14 cellular contexts compared by ENCODE assay signal in genomic region chr10:101321073-101321472, GRCh38. TPM values are rescaled to one million over a fixed set of nuclear protein-coding genes. Genes with fewer than 3 reads are reported as not detected.
A peak's percentile ranks its signal among the peaks of the same experiment; 100 is the strongest.
DNase-seq lines count a peak whose midpoint lies in the region; ATAC-seq, FAIRE-seq and TF ChIP-seq lines count a peak whose summit lies in the region.
"Had no signal": no experiment of that assay in that cellular context is flagged by ENCODE, and none has a peak within 500 bp of the region (broad histone marks: within the 10 kb centered on the region; RNA-seq: fewer than 3 reads in every experiment).

No MANE protein-coding gene starts in this region.

- no peak for TF ChIP-seq CTCF in D721Med (IDR thresholded peaks at IDR 0.05; ENCODE audit: insufficient read depth, missing control alignments)
- no peak for TF ChIP-seq CTCF in nephron progenitor cell (IDR thresholded peaks at IDR 0.05)
- TF ChIP-seq CTCF in GM10266 (IDR thresholded peaks at IDR 0.05; ENCODE audit: control insufficient read depth, insufficient read depth, low read depth, missing control alignments) = no peak
- TF ChIP-seq CTCF in activated CD8-positive, alpha-beta T cell treated with anti-CD3 and anti-CD28 coated beads for 36 hours (IDR thresholded peaks at IDR 0.05) = no peak

- no peaks in the 10 kb centered on the region for H3K36me3 Mint-ChIP-seq in nephron progenitor cell (ENCODE audit: low read depth)
- H3K36me3 Mint-ChIP-seq in activated CD8-positive, alpha-beta T cell treated with anti-CD3 and anti-CD28 coated beads for 36 hours (ENCODE audit: low read depth) = no peaks in the 10 kb centered on the region
- H3K36me3 Mint-ChIP-seq: CD4-positive, CD25-positive, alpha-beta regulatory T cell had no signal

- POLR2A ChIA-PET in activated CD8-positive, alpha-beta T cell treated with anti-CD3 and anti-CD28 coated beads for 36 hours (lab: Charles Lee) = no interaction called here

- CTCF ChIA-PET in activated CD8-positive, alpha-beta T cell treated with anti-CD3 and anti-CD28 coated beads for 36 hours (lab: Charles Lee) = interaction anchor here (1.3 to 1.5 kb wide), 2 partner anchors 10 to 116 kb away, joined by 3 read pairs; no protein-coding TSS in a partner anchor

- no peak overlapping the region for H3K4me3 Mint-ChIP-seq in nephron progenitor cell
- no peak overlapping the region for H3K4me3 Mint-ChIP-seq in activated CD8-positive, alpha-beta T cell treated with anti-CD3 and anti-CD28 coated beads for 36 hours
- H3K4me3 Mint-ChIP-seq: CD4-positive, CD25-positive, alpha-beta regulatory T cell had no signal

- FAIRE-seq in D721Med (lab: Jason Lieb, UNC) = peak; percentile 90
- FAIRE-seq: GM12878, GM18507, H54 had no signal

- intact Hi-C loops in posterior vena cava (cut with DNase I) = no loop called here
- intact Hi-C loops in activated CD8-positive, alpha-beta T cell treated with anti-CD3 and anti-CD28 coated beads for 36 hours (cut with micrococcal nuclease) = no loop called here

- H3K27ac Mint-ChIP-seq in nephron progenitor cell = peak overlapping the region; percentile 43
- no peak overlapping the region for H3K27ac Mint-ChIP-seq in activated CD8-positive, alpha-beta T cell treated with anti-CD3 and anti-CD28 coated beads for 36 hours
- H3K27ac Mint-ChIP-seq: CD4-positive, CD25-positive, alpha-beta regulatory T cell had no signal

- peak; percentile 68 for DNase-seq in D721Med (ENCODE audit: insufficient read length, low spot score)
- DNase-seq in NCI-H82 treated with DMSO at 0.1 percent for 48 hours (lab: John Stamatoyannopoulos, UW; ENCODE audit: unreplicated experiment) = peak; percentile 87
- no peak for DNase-seq in nephron progenitor cell
- peak; percentile 58 for DNase-seq in posterior vena cava (ENCODE audit: low spot score)
- no peak for DNase-seq in GM10266 (ENCODE audit: extremely low spot score)
- DNase-seq in activated CD8-positive, alpha-beta T cell treated with anti-CD3 and anti-CD28 coated beads for 36 hours = no peak
- DNase-seq: ACHN; CD4-positive, CD25-positive, alpha-beta regulatory T cell; DMS 273 treated with DMSO at 0.1 percent for 48 hours; GM23248 had no signal

- H3K27me3 Mint-ChIP-seq in nephron progenitor cell (ENCODE audit: low read depth, poor library complexity) = peaks cover 24% of the 10 kb centered on the region
- peaks cover 5% of the 10 kb centered on the region for H3K27me3 Mint-ChIP-seq in activated CD8-positive, alpha-beta T cell treated with anti-CD3 and anti-CD28 coated beads for 36 hours

- H3K9me3 Mint-ChIP-seq in nephron progenitor cell = no peaks in the 10 kb centered on the region
- no peaks in the 10 kb centered on the region for H3K9me3 Mint-ChIP-seq in activated CD8-positive, alpha-beta T cell treated with anti-CD3 and anti-CD28 coated beads for 36 hours

- no peak for ATAC-seq in HG03565 (IDR thresholded peaks at IDR 0.05; ENCODE audit: unreplicated experiment)
- ATAC-seq in activated CD8-positive, alpha-beta T cell treated with anti-CD3 and anti-CD28 coated beads for 36 hours = no peak
- ATAC-seq: GM12878 had no signal

- H3K4me1 Mint-ChIP-seq in nephron progenitor cell = peaks cover 56% of the 10 kb centered on the region
- no peaks in the 10 kb centered on the region for H3K4me1 Mint-ChIP-seq in activated CD8-positive, alpha-beta T cell treated with anti-CD3 and anti-CD28 coated beads for 36 hours (ENCODE audit: low read depth)
- H3K4me1 Mint-ChIP-seq: CD4-positive, CD25-positive, alpha-beta regulatory T cell had no signal

RNA-seq across cellular contexts. Expression of gene BTRC, which starts 32.9 kb away (rescaled TPM):
- 10 to 100 TPM; 13.9 to 14.3 TPM for total RNA-seq in posterior vena cava
- total RNA-seq in activated CD8-positive, alpha-beta T cell treated with anti-CD3 and anti-CD28 coated beads for 36 hours = 10 to 100 TPM; 11.6 to 14.6 TPM

Comparison
In these comparisons a context has a peak if more than half of its experiments do, and no peak if none do; other contexts are left out.
1. DNase-seq: peak in D721Med (single experiment), NCI-H82 treated with DMSO at 0.1 percent for 48 hours (single experiment) and posterior vena cava (single experiment); none in nephron progenitor cell (single experiment), GM10266 (single experiment) and activated CD8-positive, alpha-beta T cell treated with anti-CD3 and anti-CD28 coated beads for 36 hours (single experiment).